Comparison of ENCODE assay signal across 20 cellular contexts in genomic region chr3:144096016-144096415, GRCh38.
"Had no signal": no experiment of that assay in that cellular context is flagged by ENCODE, and none has a peak within 500 bp of the region (broad histone marks: within the 10 kb centered on the region; RNA-seq: fewer than 3 reads in every experiment).

No MANE protein-coding gene starts in this region.

- H3K36me3 ChIP-seq: lower lobe of right lung, ovary, right lobe of liver, thoracic aorta, tibial nerve, upper lobe of left lung, uterus had no signal

- H3K4me1 Mint-ChIP-seq: naive thymus-derived CD8-positive, alpha-beta T cell; stimulated activated naive B cell treated with anti-CD40 and anti-IgM and Interleukin-4, amounts not matched to agents 10 μg/mL and 1 μg/mL and 100 μg/mL, for 72 hours had no signal

- H3K9me3 ChIP-seq: lower lobe of right lung, ovary, right lobe of liver, thoracic aorta, uterus had no signal

- H3K4me3 Mint-ChIP-seq: naive thymus-derived CD8-positive, alpha-beta T cell; nephron progenitor cell; stimulated activated naive B cell treated with anti-CD40 and anti-IgM and Interleukin-4, amounts not matched to agents 10 μg/mL and 1 μg/mL and 100 μg/mL, for 72 hours; stimulated activated naive CD8-positive, alpha-beta T cell treated with anti-CD3 and anti-CD28 coated beads, Interleukin-15, Interleukin-2, amounts not matched to agents 100 ng/mL and 50 ng/mL, for 24 hours had no signal

- H3K36me3 Mint-ChIP-seq: naive thymus-derived CD8-positive, alpha-beta T cell; stimulated activated naive B cell treated with anti-CD40 and anti-IgM and Interleukin-4, amounts not matched to agents 10 μg/mL and 1 μg/mL and 100 μg/mL, for 72 hours had no signal

- DNase-seq: cerebellar nuclear complex; cortex of kidney; foreskin melanocyte; left colon; left ventricle myocardium superior; lower lobe of right lung; naive thymus-derived CD8-positive, alpha-beta T cell; nephron progenitor cell; occipital lobe; ovary; right lobe of liver; small intestine; stimulated activated CD4-positive, alpha-beta T cell treated with anti-CD3 and anti-CD28 coated beads, Interleukin-15, amount 100 ng/mL, for 24 hours; stimulated activated CD4-positive, alpha-beta T cell treated with anti-CD3 and anti-CD28 coated beads, Interleukin-2, amount 100 ng/mL, for 48 hours; stimulated activated naive B cell treated with anti-CD40 and anti-IgM and Interleukin-4, amounts not matched to agents 10 μg/mL and 1 μg/mL and 100 μg/mL, for 72 hours; upper lobe of left lung; uterus had no signal

- H3K4me1 ChIP-seq: lower lobe of right lung, right lobe of liver, tibial nerve, upper lobe of left lung, uterus had no signal

- H3K4me3 ChIP-seq: lower lobe of right lung, ovary, right lobe of liver, thoracic aorta, tibial nerve, upper lobe of left lung, uterus had no signal

- H3K9me3 Mint-ChIP-seq: stimulated activated naive CD8-positive, alpha-beta T cell treated with anti-CD3 and anti-CD28 coated beads, Interleukin-15, Interleukin-2, amounts not matched to agents 100 ng/mL and 50 ng/mL, for 24 hours had no signal

- H3K27me3 ChIP-seq: ovary, right lobe of liver, tibial nerve, upper lobe of left lung, uterus had no signal

- H3K27ac Mint-ChIP-seq: naive thymus-derived CD8-positive, alpha-beta T cell; nephron progenitor cell; stimulated activated naive B cell treated with anti-CD40 and anti-IgM and Interleukin-4, amounts not matched to agents 10 μg/mL and 1 μg/mL and 100 μg/mL, for 72 hours; stimulated activated naive CD8-positive, alpha-beta T cell treated with anti-CD3 and anti-CD28 coated beads, Interleukin-15, Interleukin-2, amounts not matched to agents 100 ng/mL and 50 ng/mL, for 24 hours had no signal

- H3K27ac ChIP-seq: lower lobe of right lung, ovary, right lobe of liver, thoracic aorta, tibial nerve, upper lobe of left lung, uterus had no signal
